Comparison of ENCODE assay signal across 8 cellular contexts in the genomic region with DNA sequence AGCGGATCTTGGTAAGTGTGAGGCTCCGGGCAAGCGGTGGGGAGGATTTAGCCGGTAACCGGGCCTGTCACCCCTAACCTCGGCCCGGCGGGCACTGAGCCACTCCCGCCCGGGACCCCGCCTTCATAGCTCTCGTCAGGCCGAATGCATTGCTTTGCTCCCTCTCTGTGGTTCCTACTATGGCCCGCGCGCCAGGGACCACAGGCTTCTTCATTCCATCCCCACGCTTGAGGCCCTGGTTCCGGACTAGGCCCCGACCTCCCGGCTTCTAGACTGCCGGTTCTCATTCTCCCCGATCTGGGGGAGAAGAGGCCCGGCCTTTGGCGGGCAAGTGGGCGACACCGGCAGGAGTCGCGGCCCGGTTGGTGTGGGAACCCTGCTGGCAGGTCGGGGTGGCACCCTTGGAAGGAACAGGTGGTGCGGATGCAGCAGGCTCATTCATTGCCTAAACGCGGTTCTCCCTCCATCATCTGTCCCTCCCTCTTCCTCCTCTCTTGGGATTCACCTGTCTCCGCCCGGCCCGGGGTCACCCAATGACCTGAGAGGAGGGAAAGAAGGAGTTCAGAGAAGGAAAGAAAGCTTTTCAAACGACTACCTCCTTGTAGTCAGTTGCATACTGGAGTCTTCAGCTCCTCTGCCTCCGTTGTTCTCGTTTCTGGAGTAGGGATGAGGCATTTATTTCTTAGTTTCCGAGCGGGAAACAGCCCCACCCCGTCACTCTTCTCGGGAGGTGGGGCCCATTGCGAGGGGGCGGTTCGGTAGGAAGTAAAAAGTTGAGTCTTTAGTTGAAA. TPM values are rescaled to one million over a fixed set of nuclear protein-coding genes. Genes with fewer than 3 reads are reported as not detected.
A peak's percentile ranks its signal among the peaks of the same experiment; 100 is the strongest.
DNase-seq lines count a peak whose midpoint lies in the region; ATAC-seq, FAIRE-seq and TF ChIP-seq lines count a peak whose summit lies in the region.

Gene NDUFC1, minus strand, starts transcription at position 657 of the 791 bp plus-strand sequence. CDS start 6,679 bp downstream, outside the sequence.

- H3K27ac Mint-ChIP-seq in CD8-positive, alpha-beta memory T cell, result peak within 1 kb of the TSS; percentile 97 to 100 (median 99)
- H3K27ac Mint-ChIP-seq in neural crest cell (ENCODE audit: unreplicated experiment), result peak within 1 kb of the TSS; percentile 98

- peak within 1 kb of the TSS; percentile 96 to 100 (median 99) for H3K4me3 Mint-ChIP-seq in CD8-positive, alpha-beta memory T cell
- peak within 1 kb of the TSS; percentile 99 for H3K4me3 Mint-ChIP-seq in neural crest cell

- peaks cover 0 to 1% of the 10 kb centered on the region in 2 donors for H3K27me3 Mint-ChIP-seq in CD8-positive, alpha-beta memory T cell
- no peaks in the 10 kb centered on the region for H3K27me3 Mint-ChIP-seq in neural crest cell (ENCODE audit: low read depth)

- CTCF ChIA-PET in CD8-positive, alpha-beta memory T cell (lab: Charles Lee), result interaction anchor here (0.8 to 2.9 kb wide), 10 partner anchors 10 to 286 kb away, joined by 3 to 10 read pairs (median 6); partner anchors contain the start of gene SETD7

- peaks cover 37% of the 10 kb centered on the region for H3K4me1 ChIP-seq in CD8-positive, alpha-beta memory T cell (ENCODE audit: insufficient read depth, low read length)
- peaks cover 18 to 39% of the 10 kb centered on the region in 2 donors for H3K4me1 ChIP-seq in thoracic aorta (ENCODE audit: control insufficient read depth in 1 of 2, low read depth in 2 of 2)

- H3K36me3 ChIP-seq in CD8-positive, alpha-beta memory T cell (ENCODE audit: insufficient read depth, low read length), result no peaks in the 10 kb centered on the region
- H3K36me3 ChIP-seq in thoracic aorta, result no peaks in the 10 kb centered on the region

- H3K27me3 ChIP-seq in CD8-positive, alpha-beta memory T cell (ENCODE audit: insufficient read depth, low read length, poor library complexity, severe bottlenecking), result no peaks in the 10 kb centered on the region
- no peaks in the 10 kb centered on the region for H3K27me3 ChIP-seq in thoracic aorta (replicated peaks; ENCODE audit: insufficient read depth)

- peaks cover 4 to 38% (median 9%) of the 10 kb centered on the region in 3 donors for H3K36me3 Mint-ChIP-seq in CD8-positive, alpha-beta memory T cell
- peaks cover 27% of the 10 kb centered on the region for H3K36me3 Mint-ChIP-seq in neural crest cell (ENCODE audit: low read depth)

- peak; percentile 55 to 81 (median 69) for DNase-seq in CD8-positive, alpha-beta memory T cell
- DNase-seq in RCC 7860 (ENCODE audit: low spot score), result peak; percentile 14
- peak; percentile 32 to 50 for DNase-seq in activated T-helper 1 cell treated with anti-CD3 and anti-CD28 coated beads, Interleukin-2, amount 50 U/mL, for 16 hours (ENCODE audit: low read depth in 1 of 2, low spot score in 1 of 2)
- DNase-seq in fibroblast of pulmonary artery (ENCODE audit: low read depth), result peak; percentile 53
- peak; percentile 42 for DNase-seq in neural crest cell (ENCODE audit: low read depth, low spot score)
- DNase-seq in thoracic aorta (ENCODE audit: low spot score), result no peak

- peak within 1 kb of the TSS; percentile 90 for H3K4me3 ChIP-seq in CD8-positive, alpha-beta memory T cell (ENCODE audit: low read length)
- peak within 1 kb of the TSS; percentile 90 for H3K4me3 ChIP-seq in fibroblast of pulmonary artery (replicated peaks; ENCODE audit: low read depth, low read length)
- peak within 1 kb of the TSS; percentile 85 for H3K4me3 ChIP-seq in thoracic aorta

- TF ChIP-seq CTCF in fibroblast of pulmonary artery (IDR thresholded peaks at IDR 0.05; ENCODE audit: low read length, missing control alignments), result no peak
- TF ChIP-seq CTCF in neural crest cell (conservative IDR thresholded peaks at IDR 0.05), result peak; percentile 48
- peak; percentile 31 for TF ChIP-seq CTCF in thoracic aorta (IDR thresholded peaks at IDR 0.05)

- H3K9me3 ChIP-seq in CD8-positive, alpha-beta memory T cell (ENCODE audit: low read length), result no peaks in the 10 kb centered on the region
- no peaks in the 10 kb centered on the region for H3K9me3 ChIP-seq in thoracic aorta

- H3K27ac ChIP-seq in CD8-positive, alpha-beta memory T cell (ENCODE audit: low read depth, low read length), result peak within 1 kb of the TSS; percentile 89
- peak within 1 kb of the TSS; percentile 87 to 90 for H3K27ac ChIP-seq in thoracic aorta

- H3K9me3 Mint-ChIP-seq in CD8-positive, alpha-beta memory T cell, result peaks cover 0 to 1% (median 0%) of the 10 kb centered on the region in 5 donors
- no peaks in the 10 kb centered on the region for H3K9me3 Mint-ChIP-seq in neural crest cell

- POLR2A ChIA-PET in CD8-positive, alpha-beta memory T cell (lab: Charles Lee), result interaction anchor here (0.7 to 3.6 kb wide), 8 partner anchors 35 to 287 kb away, joined by 3 to 25 read pairs (median 11); partner anchors contain the start of genes ELF2, NOCT and SETD7

- peak; percentile 43 for ATAC-seq in GM19452 (IDR thresholded peaks at IDR 0.05; ENCODE audit: unreplicated experiment)
- ATAC-seq in HG03575 (IDR thresholded peaks at IDR 0.05; ENCODE audit: extremely low read depth, insufficient number of reproducible peaks, low FRiP score, unreplicated experiment), result peak; percentile 16
- no peak for ATAC-seq in thoracic aorta (ENCODE audit: insufficient number of reproducible peaks, low FRiP score, low read depth)

- FAIRE-seq in RCC 7860 (lab: Jason Lieb, UNC), result no peak

- peaks cover 59 to 75% (median 72%) of the 10 kb centered on the region in 3 donors for H3K4me1 Mint-ChIP-seq in CD8-positive, alpha-beta memory T cell
- H3K4me1 Mint-ChIP-seq in neural crest cell, result peaks cover 45% of the 10 kb centered on the region

RNA-seq across cellular contexts. Expression of gene NDUFC1, which starts in this region (rescaled TPM):
- total RNA-seq in CD8-positive, alpha-beta memory T cell, result 10 to 100 TPM; 49.6 to 50.2 TPM
- 146 TPM for polyA plus RNA-seq in CD8-positive, alpha-beta memory T cell
- total RNA-seq in neural crest cell, result 54.4 and 63.3 TPM in 2 replicates
- total RNA-seq in thoracic aorta, result 10 to 100 TPM; 12.3 to 16.4 TPM
